Comparison of ENCODE assay signal across 19 cellular contexts in the genomic region with DNA sequence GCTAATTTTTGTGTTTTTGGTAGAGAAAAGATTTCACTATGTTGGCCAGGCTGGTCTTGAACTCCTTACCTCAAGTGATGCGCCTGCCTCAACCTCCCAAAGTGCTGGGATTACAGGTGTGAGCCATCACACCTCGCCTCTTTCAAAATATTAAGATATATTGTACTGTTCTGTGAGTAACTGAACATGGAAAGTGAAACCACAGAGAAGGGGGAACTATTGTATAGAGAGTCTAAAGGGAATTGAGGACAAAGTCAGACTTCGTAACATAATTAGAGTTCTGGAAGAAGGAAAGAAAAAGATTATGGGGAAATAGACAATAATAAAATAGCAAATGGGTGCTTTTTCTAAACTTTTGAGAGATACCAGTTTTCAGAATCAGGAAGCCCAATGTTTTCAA. TPM values are rescaled to one million over a fixed set of nuclear protein-coding genes. Genes with fewer than 3 reads are reported as not detected.
DNase-seq lines count a peak whose midpoint lies in the region; ATAC-seq, FAIRE-seq and TF ChIP-seq lines count a peak whose summit lies in the region.
"Had no signal": no experiment of that assay in that cellular context is flagged by ENCODE, and none has a peak within 500 bp of the region (broad histone marks: within the 10 kb centered on the region; RNA-seq: fewer than 3 reads in every experiment).

No MANE protein-coding gene starts in this region.

- no peak overlapping the region for H3K9ac ChIP-seq in GM12878 (ENCODE audit: control insufficient read depth, insufficient read depth, low read length)
- H3K9ac ChIP-seq: SK-N-SH had no signal

- ATAC-seq in HG03159 (IDR thresholded peaks at IDR 0.05; ENCODE audit: unreplicated experiment): peak; percentile 49
- ATAC-seq in GM12878: peak; percentile 61; the same call in 2 of the 3 replicates
- peak; percentile 73 to 78 for ATAC-seq in stimulated activated naive B cell treated with anti-CD40 and anti-IgM and Interleukin-4, amounts not matched to agents 10 μg/mL and 1 μg/mL and 100 μg/mL, for 72 hours (replicated peaks)
- ATAC-seq: PC-3 had no signal

- no peak for FAIRE-seq in GM12878 (lab: Jason Lieb, UNC)
- FAIRE-seq: GM18507 had no signal

- in situ Hi-C loops in GM12878 (cut with MboI) (loop anchor here (5.0 kb wide), 1 partner anchor 231 kb away; no protein-coding TSS in a partner anchor), brain microvascular endothelial cell (cut with HindIII; ENCODE audit: low pct_ligation_motif_present, low sequenced_read_pairs) (no loop called here)

- no peak for TF ChIP-seq EP300 in GM12878 (IDR thresholded peaks at IDR 0.05; ENCODE audit: borderline replicate concordance in 1 of 2, control insufficient read depth in 1 of 2, low read depth in 2 of 2, low read length in 2 of 2)

- no peak overlapping the region for H3K27ac Mint-ChIP-seq in stimulated activated naive B cell treated with anti-CD40 and anti-IgM and Interleukin-4, amounts not matched to agents 10 μg/mL and 1 μg/mL and 100 μg/mL, for 72 hours
- H3K27ac Mint-ChIP-seq: H9; T-helper 1 cell treated with Interleukin-12 subunit alpha and Interleukin-12 subunit beta and Interleukin-4 antibody, amounts not matched to agents 30 μg/mL and 1 μg/mL, for 36 hours had no signal

- no TSS peak for BruUV-seq in GM12878 (replicated peaks; lab: Mats Ljungman, UMichigan)

- H3K4me1 ChIP-seq in GM12878 (ENCODE audit: control insufficient read depth, insufficient read depth, low read length): no peaks in the 10 kb centered on the region

- H3K79me2 ChIP-seq in GM12878 (ENCODE audit: control insufficient read depth, insufficient read depth, low read length): no peaks in the 10 kb centered on the region

- SMC1A ChIA-PET in GM12878 (lab: Charles Lee; ENCODE audit: uncharacterized antibody, unreplicated experiment): interaction anchor here (1.1 to 14.6 kb wide), 9 partner anchors 10 to 796 kb away, joined by 3 to 301 read pairs (median 6); no protein-coding TSS in a partner anchor

- no peaks in the 10 kb centered on the region for H3K36me3 Mint-ChIP-seq in stimulated activated naive B cell treated with anti-CD40 and anti-IgM and Interleukin-4, amounts not matched to agents 10 μg/mL and 1 μg/mL and 100 μg/mL, for 72 hours

- no peaks in the 10 kb centered on the region for H4K20me1 ChIP-seq in GM12878 (ENCODE audit: control insufficient read depth, insufficient read depth)

- CTCF ChIA-PET in GM12878 (lab: Yijun Ruan, JAX): interaction anchor here (0.8 to 11.7 kb wide), 7 partner anchors 10 to 413 kb away, joined by 3 to 365 read pairs (median 5); no protein-coding TSS in a partner anchor
- CTCF ChIA-PET in HEK293T (lab: Yijun Ruan, JAX): interaction anchor here (3.5 kb wide), 1 partner anchor 233 kb away, joined by 33 read pairs; no protein-coding TSS in a partner anchor

- no peak overlapping the region for H2AFZ ChIP-seq in GM12878 (ENCODE audit: control insufficient read depth, low read depth, low read length)

- TF ChIP-seq CTCF in GM12878 (IDR thresholded peaks at IDR 0.05 in 2 of 3, conservative IDR thresholded peaks at IDR 0.05 in 1 of 3; ENCODE audit: control insufficient read depth in 2 of 3, extremely low read depth in 1 of 3, insufficient read depth in 1 of 3, low read depth in 3 of 3, low read length in 3 of 3) (no peak), brain microvascular endothelial cell (IDR thresholded peaks at IDR 0.05; ENCODE audit: low read depth, low read length, missing control alignments) (no peak)

- RAD21 ChIA-PET in GM12878 (lab: Charles Lee; ENCODE audit: unreplicated experiment): interaction anchor here (1.7 to 7.1 kb wide), 4 partner anchors 11 to 232 kb away, joined by 4 to 104 read pairs (median 22); no protein-coding TSS in a partner anchor

- H3K36me3 ChIP-seq in GM12878 (ENCODE audit: control insufficient read depth in 2 of 2, insufficient read depth in 2 of 2, low read length in 1 of 2) (no peaks in the 10 kb centered on the region), brain microvascular endothelial cell (replicated peaks) (no peaks in the 10 kb centered on the region)

- peaks cover 4 to 16% of the 10 kb centered on the region in 2 donors for H3K4me1 Mint-ChIP-seq in stimulated activated naive B cell treated with anti-CD40 and anti-IgM and Interleukin-4, amounts not matched to agents 10 μg/mL and 1 μg/mL and 100 μg/mL, for 72 hours

- no peaks in the 10 kb centered on the region for H3K27me3 Mint-ChIP-seq in stimulated activated naive B cell treated with anti-CD40 and anti-IgM and Interleukin-4, amounts not matched to agents 10 μg/mL and 1 μg/mL and 100 μg/mL, for 72 hours

- TF ChIP-seq RAD21 in GM12878 (IDR thresholded peaks at IDR 0.05; ENCODE audit: insufficient read depth, low read depth, low read length): no peak

- H3K4me3 Mint-ChIP-seq in stimulated activated naive B cell treated with anti-CD40 and anti-IgM and Interleukin-4, amounts not matched to agents 10 μg/mL and 1 μg/mL and 100 μg/mL, for 72 hours: peak overlapping the region in 1 of 2 donors; percentile 22
- H3K4me3 Mint-ChIP-seq: H9; T-helper 1 cell treated with Interleukin-12 subunit alpha and Interleukin-12 subunit beta and Interleukin-4 antibody, amounts not matched to agents 30 μg/mL and 1 μg/mL, for 36 hours had no signal

- intact Hi-C loops in GM12878 (cut with micrococcal nuclease; ENCODE audit: unreplicated experiment): loop anchor here (5.0 kb wide), 1 partner anchor 171 kb away; no protein-coding TSS in a partner anchor

- 51% methylated on average over 3 of the region's 3 CpGs for WGBS in GM12878 (ENCODE audit: insufficient coverage, insufficient replicate concordance, low lambda C conversion rate, missing lambda C conversion rate)

- TF ChIP-seq POLR2A in GM12878 (IDR thresholded peaks at IDR 0.05; ENCODE audit: low read depth, low read length): no peak

- no peaks in the 10 kb centered on the region for H3K27me3 ChIP-seq in GM12878 (replicated peaks in 1 of 2; ENCODE audit: control insufficient read depth in 2 of 2, insufficient read depth in 2 of 2, low read length in 1 of 2)
- no peaks in the 10 kb centered on the region for H3K27me3 ChIP-seq in brain microvascular endothelial cell (replicated peaks)

- H3K9me3 Mint-ChIP-seq in stimulated activated naive B cell treated with anti-CD40 and anti-IgM and Interleukin-4, amounts not matched to agents 10 μg/mL and 1 μg/mL and 100 μg/mL, for 72 hours: peaks cover 0 to 2% of the 10 kb centered on the region in 2 donors
- H3K9me3 Mint-ChIP-seq: T-helper 1 cell treated with Interleukin-12 subunit alpha and Interleukin-12 subunit beta and Interleukin-4 antibody, amounts not matched to agents 30 μg/mL and 1 μg/mL, for 36 hours had no signal

- no peak overlapping the region for H3K4me2 ChIP-seq in GM12878 (ENCODE audit: control insufficient read depth, insufficient read depth)
- H3K4me2 ChIP-seq: SK-N-SH had no signal

- H3K27ac ChIP-seq in GM12878 (ENCODE audit: control insufficient read depth, insufficient read depth) (no peak overlapping the region), brain microvascular endothelial cell (no peak overlapping the region)

- no peaks in the 10 kb centered on the region for H3K9me3 ChIP-seq in GM12878 (replicated peaks; ENCODE audit: control insufficient read depth, insufficient read depth, low read length)
- H3K9me3 ChIP-seq: SK-N-SH had no signal

- POLR2A ChIA-PET in GM12878 (lab: Charles Lee) (no interaction called here), HEK293T (lab: Yijun Ruan, JAX) (no interaction called here)

- no peak overlapping the region for H3K4me3 ChIP-seq in GM12878
- no peak overlapping the region for H3K4me3 ChIP-seq in brain microvascular endothelial cell (ENCODE audit: low read depth, low read length)

- peak; percentile 23 for DNase-seq in NAMALWA (ENCODE audit: low spot score)
- DNase-seq in GM12878 (ENCODE audit: low read depth, low spot score): no peak
- DNase-seq in stimulated activated naive B cell treated with anti-CD40 and anti-IgM and Interleukin-4, amounts not matched to agents 10 μg/mL and 1 μg/mL and 100 μg/mL, for 72 hours: no peak
- no peak for DNase-seq in NCI-H1436 treated with DMSO at 0.1 percent for 48 hours (lab: John Stamatoyannopoulos, UW)
- DNase-seq in HEK293T (ENCODE audit: extremely low spot score): no peak
- no peak for DNase-seq in NCI-H146 (lab: John Stamatoyannopoulos, UW)
- no peak for DNase-seq in brain microvascular endothelial cell
- DNase-seq: C1 segment of cervical spinal cord, COR-L47, H9, KBM-7, NCI-H1417, NCI-H2029 treated with DMSO at 0.1 percent for 48 hours, NCI-H510A treated with DMSO at 0.1 percent for 48 hours, PC-3, SK-N-SH had no signal

RNA-seq across cellular contexts. Expression of a gene that starts 17.4 kb away (rescaled TPM):
- total RNA-seq in GM12878 (2013; cell fraction: nucleolus; rRNA removed): 0.40 TPM in 1 of 2 replicates, not detected in the other
- 0.06 and 0.22 TPM in 2 replicates for total RNA-seq in GM12878 (2014; rRNA removed)
- total RNA-seq in GM12878 (2014; rRNA removed; fragmentation: Illumina TruSeq; extraction: Trizol): 0.37 and 0.58 TPM in 2 replicates
- 0.21 and 0.33 TPM in 2 replicates for total RNA-seq in GM12878 (2021)
- 0.12 TPM for polyA plus RNA-seq in GM12878 (2011; ENCODE audit: low read depth)
- polyA plus RNA-seq in GM12878 (2011; rRNA removed): 0.12 and 0.40 TPM in 2 replicates
- 0.03 TPM in 1 of 2 replicates, not detected in the other for polyA plus RNA-seq in GM12878 (2011; cell fraction: cytosol; rRNA removed)
- not detected in 2 replicates for polyA plus RNA-seq in GM12878 (2011; cell fraction: nucleus; rRNA removed)
- polyA plus RNA-seq in GM12878 (2012): 0.37 and 0.51 TPM in 2 replicates
- polyA plus RNA-seq in GM12878 (2014; fragmentation: Illumina TruSeq; extraction: Trizol): 0.28 and 1.1 TPM in 2 replicates
- under 1 TPM; 0.32 to 0.38 TPM for polyA plus RNA-seq in GM12878 (2014; fragmentation: Nextera tagmentation; extraction: Ambion mirVana)
- 0.20 and 0.28 TPM in 2 replicates for polyA plus RNA-seq in GM12878 (2014; rRNA removed)
- polyA plus RNA-seq in GM12878 (2016; fragmentation: Nextera tagmentation; extraction: Ambion mirVana): under 1 TPM in 1 of 2 experiments, not detected in 1; 0.21 TPM
- polyA minus RNA-seq in GM12878 (2011; rRNA and poly(A)+ RNA removed): 0.51 TPM in 1 of 2 replicates, not detected in the other
- not detected in 2 replicates for polyA minus RNA-seq in GM12878 (2011; cell fraction: cytosol; rRNA and poly(A)+ RNA removed)
- not detected in 2 replicates for polyA minus RNA-seq in GM12878 (2011; cell fraction: nucleus; rRNA and poly(A)+ RNA removed)

RNA-seq across cellular contexts. Expression of a gene that starts 54.8 kb away (rescaled TPM):
- 200 and 217 TPM in 2 replicates for total RNA-seq in GM12878 (2013; cell fraction: nucleolus; rRNA removed)
- 16.9 and 17.8 TPM in 2 replicates for total RNA-seq in GM12878 (2014; rRNA removed)
- total RNA-seq in GM12878 (2014; rRNA removed; fragmentation: Illumina TruSeq; extraction: Trizol): 18.3 and 18.9 TPM in 2 replicates
- total RNA-seq in GM12878 (2021): 24.6 and 35.9 TPM in 2 replicates
- polyA plus RNA-seq in GM12878 (2011; ENCODE audit: low read depth): 13.8 TPM
- 41.6 and 53.5 TPM in 2 replicates for polyA plus RNA-seq in GM12878 (2011; rRNA removed)
- polyA plus RNA-seq in GM12878 (2011; cell fraction: cytosol; rRNA removed): 33.8 and 46.2 TPM in 2 replicates
- 49.6 and 64.8 TPM in 2 replicates for polyA plus RNA-seq in GM12878 (2011; cell fraction: nucleus; rRNA removed)
- 18.9 and 22.3 TPM in 2 replicates for polyA plus RNA-seq in GM12878 (2012)
- polyA plus RNA-seq in GM12878 (2014; fragmentation: Illumina TruSeq; extraction: Trizol): 33.6 and 37.7 TPM in 2 replicates
- polyA plus RNA-seq in GM12878 (2014; fragmentation: Nextera tagmentation; extraction: Ambion mirVana): 10 to 100 TPM in 1 of 2 experiments, 1 to 10 TPM in 1; 7.4 to 10.3 TPM
- polyA plus RNA-seq in GM12878 (2014; rRNA removed): 19.1 and 19.5 TPM in 2 replicates
- 10 to 100 TPM; 18.8 to 21.2 TPM for polyA plus RNA-seq in GM12878 (2016; fragmentation: Nextera tagmentation; extraction: Ambion mirVana)
- 77.2 and 83.8 TPM in 2 replicates for polyA minus RNA-seq in GM12878 (2011; rRNA and poly(A)+ RNA removed)
- polyA minus RNA-seq in GM12878 (2011; cell fraction: cytosol; rRNA and poly(A)+ RNA removed): 22.1 and 31.7 TPM in 2 replicates
- 48.2 and 75.6 TPM in 2 replicates for polyA minus RNA-seq in GM12878 (2011; cell fraction: nucleus; rRNA and poly(A)+ RNA removed)
